In genomic region chr18:25737710-25738251, GRCh38 we compare ENCODE assay signal across 16 cellular contexts.
DNase-seq lines count a peak whose midpoint lies in the region; ATAC-seq, FAIRE-seq and TF ChIP-seq lines count a peak whose summit lies in the region.
"Had no signal": no experiment of that assay in that cellular context is flagged by ENCODE, and none has a peak within 500 bp of the region (broad histone marks: within the 10 kb centered on the region; RNA-seq: fewer than 3 reads in every experiment).

No MANE protein-coding gene starts in this region.

- no peak for TF ChIP-seq EP300 in esophagus muscularis mucosa (IDR thresholded peaks at IDR 0.05)

- intact Hi-C loops in esophagus muscularis mucosa (cut with DNase I), result no loop called here

- TF ChIP-seq POLR2A in esophagus muscularis mucosa (IDR thresholded peaks at IDR 0.05; ENCODE audit: low read depth), result no peak

- no peaks in the 10 kb centered on the region for H3K9me3 ChIP-seq in esophagus muscularis mucosa
- H3K9me3 ChIP-seq: heart left ventricle had no signal

- no peak overlapping the region for H3K27ac ChIP-seq in esophagus muscularis mucosa (replicated peaks in 1 of 4)
- H3K27ac ChIP-seq: heart left ventricle, VCaP had no signal

- no peak for TF ChIP-seq CTCF in astrocyte of the cerebellum (IDR thresholded peaks at IDR 0.05; ENCODE audit: low read depth, low read length, missing control alignments)
- TF ChIP-seq CTCF in esophagus muscularis mucosa (IDR thresholded peaks at IDR 0.05), result no peak

- in situ Hi-C loops in astrocyte of the cerebellum (cut with HindIII; ENCODE audit: low sequenced_read_pairs), result no loop called here

- no peaks in the 10 kb centered on the region for H3K36me3 ChIP-seq in esophagus muscularis mucosa
- H3K36me3 ChIP-seq: heart left ventricle had no signal

- no peak for ATAC-seq in GM19324 (IDR thresholded peaks at IDR 0.05; ENCODE audit: low FRiP score, unreplicated experiment)
- ATAC-seq: GM23338; stimulated activated naive CD8-positive, alpha-beta T cell treated with anti-CD3 and anti-CD28 coated beads, Interleukin-15, amount 100 ng/mL, for 72 hours had no signal

- DNase-seq in NCI-H2171 treated with DMSO at 0.1 percent for 48 hours (lab: John Stamatoyannopoulos, UW) (peak; percentile 14), NCI-H2171 (lab: John Stamatoyannopoulos, UW) (no peak), astrocyte of the cerebellum (ENCODE audit: low read depth) (peak; percentile 83), islet precursor cell (peak; percentile 88), urothelium cell line (ENCODE audit: low spot score) (peak; percentile 47), NOMO-1 treated with dmso at 0.1 percent for 144 hours (lab: John Stamatoyannopoulos, UW; ENCODE audit: unreplicated experiment) (no peak), esophagus muscularis mucosa (ENCODE audit: extremely low spot score) (no peak)
- DNase-seq: 8988T; activated T-cell treated with anti-CD3 and anti-CD28 coated beads, Interleukin-2, amount 50 U/mL, for 1 hour; GF-D8; heart left ventricle; NCI-H1092 treated with DMSO at 0.1 percent for 48 hours; stimulated activated naive CD8-positive, alpha-beta T cell treated with anti-CD3 and anti-CD28 coated beads, Interleukin-15, amount 100 ng/mL, for 72 hours had no signal

- no peaks in the 10 kb centered on the region for H3K27me3 ChIP-seq in esophagus muscularis mucosa

- WGBS in esophagus muscularis mucosa, result 72% methylated on average over 5 of the region's 5 CpGs

- H3K4me3 ChIP-seq in astrocyte of the cerebellum (ENCODE audit: low read depth, low read length) (no peak overlapping the region), esophagus muscularis mucosa (no peak overlapping the region)
- H3K4me3 ChIP-seq: GM23338, heart left ventricle had no signal

- H3K4me1 ChIP-seq in esophagus muscularis mucosa, result no peaks in the 10 kb centered on the region
- H3K4me1 ChIP-seq: heart left ventricle had no signal

- no peak for FAIRE-seq in urothelium cell line (lab: Jason Lieb, UNC)

Comparison
In these comparisons a context has a peak if more than half of its experiments do, and no peak if none do; other contexts are left out.
1. DNase-seq: peak in NCI-H2171 treated with DMSO at 0.1 percent for 48 hours (single experiment), astrocyte of the cerebellum (single experiment), islet precursor cell (single experiment) and urothelium cell line (single experiment); none in NCI-H2171 (single experiment), NOMO-1 treated with dmso at 0.1 percent for 144 hours (single experiment) and esophagus muscularis mucosa (single experiment).